ENCODE assay signal across 8 cellular contexts in genomic region chrX:153926863-153927685, GRCh38. TPM values are rescaled to one million over a fixed set of nuclear protein-coding genes. Genes with fewer than 3 reads are reported as not detected.
A peak's percentile ranks its signal among the peaks of the same experiment; 100 is the strongest.
DNase-seq lines count a peak whose midpoint lies in the region; ATAC-seq and TF ChIP-seq lines count a peak whose summit lies in the region.

No MANE protein-coding gene starts in this region.

- no peaks in the 10 kb centered on the region for H3K9me3 Mint-ChIP-seq in central memory CD8-positive, alpha-beta T cell

- H3K4me1 ChIP-seq in HEK293 (ENCODE audit: control insufficient read depth, insufficient read depth, low read length) (peaks cover 10% of the 10 kb centered on the region), lung (ENCODE audit: control insufficient read depth in 2 of 2, insufficient read depth in 2 of 2, low read length in 2 of 2) (peaks cover 0 to 9% of the 10 kb centered on the region in 2 donors)

- H3K27me3 ChIP-seq in WERI-Rb-1 (ENCODE audit: insufficient read depth, low read depth, severe bottlenecking) (no peaks in the 10 kb centered on the region), lung (ENCODE audit: control insufficient read depth, insufficient read depth) (no peaks in the 10 kb centered on the region)

- peaks cover 11% of the 10 kb centered on the region for H3K36me3 Mint-ChIP-seq in central memory CD8-positive, alpha-beta T cell (ENCODE audit: insufficient read depth)

- ATAC-seq in central memory CD8-positive, alpha-beta T cell (replicated peaks; ENCODE audit: extremely low read depth, poor library complexity, severe bottlenecking): peak; percentile 59
- ATAC-seq in lung (ENCODE audit: insufficient read depth, low FRiP score): no peak

- H3K4me1 Mint-ChIP-seq in central memory CD8-positive, alpha-beta T cell: peaks cover 54% of the 10 kb centered on the region

- TF ChIP-seq CTCF in HEK293 (tag by site-specific recombination; IDR thresholded peaks at IDR 0.05): no peak
- no peak for TF ChIP-seq CTCF in WERI-Rb-1 (IDR thresholded peaks at IDR 0.05; ENCODE audit: low read depth, low read length)
- no peak for TF ChIP-seq CTCF in lung (IDR thresholded peaks at IDR 0.05; ENCODE audit: control extremely low read depth, extremely low read depth)

- H3K27ac Mint-ChIP-seq in central memory CD8-positive, alpha-beta T cell (ENCODE audit: low read depth): peak overlapping the region; percentile 96

- peak overlapping the region; percentile 87 for H3K4me3 Mint-ChIP-seq in central memory CD8-positive, alpha-beta T cell

- POLR2A ChIA-PET in HEK293 (lab: Yijun Ruan, JAX): interaction anchor here (0.6 to 4.2 kb wide), 11 partner anchors 13 to 239 kb away, joined by 3 to 67 read pairs (median 7); partner anchors contain the start of genes HCFC1, RENBP, SLC6A8 and TMEM187

- DNase-seq in GM03348 (ENCODE audit: low spot score) (peak; percentile 20), NCI-H2029 (lab: John Stamatoyannopoulos, UW) (peak; percentile 55), WERI-Rb-1 (peak; percentile 55), lung (ENCODE audit: low spot score) (peak; percentile 64), HuH-7 (ENCODE audit: low spot score) (no peak)
- peak; percentile 41 to 62 for DNase-seq in central memory CD8-positive, alpha-beta T cell (ENCODE audit: low spot score in 2 of 2)
- DNase-seq in stimulated activated CD8-positive, alpha-beta memory T cell treated with anti-CD3 and anti-CD28 coated beads, Interleukin-2, amount 100 ng/mL, for 1 hour (ENCODE audit: low read depth in 2 of 2): peak; percentile 50 to 62

- no peaks in the 10 kb centered on the region for H3K9me3 ChIP-seq in HEK293 (ENCODE audit: control insufficient read depth, insufficient read depth, low read depth, low read length)
- H3K9me3 ChIP-seq in WERI-Rb-1 (ENCODE audit: severe bottlenecking): no peaks in the 10 kb centered on the region
- H3K9me3 ChIP-seq in lung (ENCODE audit: control insufficient read depth in 2 of 2, insufficient read depth in 1 of 2, low read length in 1 of 2): no peaks in the 10 kb centered on the region

- 0 to 26% methylated on average over 8 to 32 of the region's 32 CpGs for WGBS in lung, 2 donors

- no peaks in the 10 kb centered on the region for H3K27me3 Mint-ChIP-seq in central memory CD8-positive, alpha-beta T cell

- H3K27ac ChIP-seq in HEK293 (ENCODE audit: extremely low read depth, low read depth, low read length) (peak overlapping the region; percentile 95), WERI-Rb-1 (peak overlapping the region; percentile 96), lung (ENCODE audit: low read depth in 1 of 2, low read length in 1 of 2) (peak overlapping the region; percentile 95 to 96)

- H3K4me3 ChIP-seq in HEK293 (ENCODE audit: low read depth, low read length) (peak overlapping the region; percentile 66), WERI-Rb-1 (ENCODE audit: low read depth, low read length) (peak overlapping the region; percentile 57), lung (peak overlapping the region; percentile 49)

- CTCF ChIA-PET in HEK293 (lab: Yijun Ruan, JAX): interaction anchor here (0.6 to 14.7 kb wide), 7 partner anchors 13 to 259 kb away, joined by 3 to 267 read pairs (median 4); partner anchors contain the start of genes PLXNB3 and RENBP

- H3K36me3 ChIP-seq in HEK293 (ENCODE audit: control insufficient read depth in 2 of 2, insufficient read depth in 1 of 2, low read length in 2 of 2) (peaks cover 9 to 32% of the 10 kb centered on the region in 2 experiments), WERI-Rb-1 (peaks cover 33% of the 10 kb centered on the region), lung (ENCODE audit: control insufficient read depth in 2 of 2, insufficient read depth in 2 of 2, low read length in 2 of 2) (peaks cover 0 to 10% of the 10 kb centered on the region in 2 donors)

TF ChIP-seq in HEK293, 187 proteins besides CTCF, POLR2A, EP300 and RAD21 (continues in another document):
- peak; percentile 40; the same call in 1 of the 2 replicates for TF ChIP-seq KLF1 (tag by site-specific recombination; IDR thresholded peaks at IDR 0.05)
- TF ChIP-seq GFI1B (tag by site-specific recombination; IDR thresholded peaks at IDR 0.05): no peak
- no peak for TF ChIP-seq ZBTB20 (tag by site-specific recombination; IDR thresholded peaks at IDR 0.05)
- TF ChIP-seq ZFP37 (tag by site-specific recombination; IDR thresholded peaks at IDR 0.05): no peak
- no peak for TF ChIP-seq ZNF660 (tag by site-specific recombination; IDR thresholded peaks at IDR 0.05)
- no peak for TF ChIP-seq ZNF548 (tag by site-specific recombination; IDR thresholded peaks at IDR 0.05)
- TF ChIP-seq ZNF529 (tag by site-specific recombination; IDR thresholded peaks at IDR 0.05; ENCODE audit: insufficient replicate concordance): no peak
- TF ChIP-seq ZNF747 (tag by site-specific recombination; IDR thresholded peaks at IDR 0.05): no peak
- no peak for TF ChIP-seq ZEB2 (tag by site-specific recombination; IDR thresholded peaks at IDR 0.05)
- TF ChIP-seq ZNF302 (tag by site-specific recombination; IDR thresholded peaks at IDR 0.05; ENCODE audit: low read depth): no peak
- no peak for TF ChIP-seq SCRT2 (tag by site-specific recombination; IDR thresholded peaks at IDR 0.05)
- no peak for TF ChIP-seq AEBP2 (tag by site-specific recombination; IDR thresholded peaks at IDR 0.05; ENCODE audit: borderline replicate concordance)
- TF ChIP-seq ZNF596 (tag by site-specific recombination; IDR thresholded peaks at IDR 0.05): no peak
- no peak for TF ChIP-seq ZNF423 (tag by site-specific recombination; IDR thresholded peaks at IDR 0.05)
- TF ChIP-seq ZNF26 (tag by site-specific recombination; IDR thresholded peaks at IDR 0.05): no peak
- no peak for TF ChIP-seq ZNF513 (tag by site-specific recombination; IDR thresholded peaks at IDR 0.05)
- TF ChIP-seq ZNF510 (tag by site-specific recombination; IDR thresholded peaks at IDR 0.05; ENCODE audit: insufficient replicate concordance): no peak
- no peak for TF ChIP-seq REPIN1 (tag by site-specific recombination; IDR thresholded peaks at IDR 0.05; ENCODE audit: low read depth)
- no peak for TF ChIP-seq ZBTB7A (tag by site-specific recombination; IDR thresholded peaks at IDR 0.05; ENCODE audit: low read depth)

RNA-seq across cellular contexts. Expression of gene ARHGAP4, which starts 1.0 kb away (rescaled TPM):
- total RNA-seq in lung: 10 to 100 TPM; 34.2 to 85.4 TPM
- polyA plus RNA-seq in lung: 100 to 1,000 TPM in 1 of 2 donors, 10 to 100 TPM in 1; 75.3 to 114 TPM

RNA-seq across cellular contexts. Expression of gene NAA10, which starts 7.8 kb away (rescaled TPM):
- total RNA-seq in lung: 10 to 100 TPM; 33.1 to 92.0 TPM
- polyA plus RNA-seq in lung: 100 to 1,000 TPM; 117 to 146 TPM

RNA-seq across cellular contexts. Expression of gene RENBP, which starts 17.4 kb away (rescaled TPM):
- 10 to 100 TPM; 16.6 to 53.5 TPM for total RNA-seq in lung
- polyA plus RNA-seq in lung: 10 to 100 TPM; 70.4 to 90.8 TPM

RNA-seq across cellular contexts. Expression of gene AVPR2, which starts 22.6 kb away (rescaled TPM):
- total RNA-seq in lung: 1 to 10 TPM in 1 of 2 donors, under 1 TPM in 1; 0.98 to 2.5 TPM
- under 1 TPM; 0.51 to 0.70 TPM for polyA plus RNA-seq in lung

RNA-seq across cellular contexts. Expression of gene L1CAM, which starts 41.1 kb away (rescaled TPM):
- under 1 TPM; 0.74 to 0.83 TPM for total RNA-seq in lung
- under 1 TPM; 0.19 to 0.20 TPM for polyA plus RNA-seq in lung
